ENCODE assay signal across 10 cellular contexts in the genomic region with DNA sequence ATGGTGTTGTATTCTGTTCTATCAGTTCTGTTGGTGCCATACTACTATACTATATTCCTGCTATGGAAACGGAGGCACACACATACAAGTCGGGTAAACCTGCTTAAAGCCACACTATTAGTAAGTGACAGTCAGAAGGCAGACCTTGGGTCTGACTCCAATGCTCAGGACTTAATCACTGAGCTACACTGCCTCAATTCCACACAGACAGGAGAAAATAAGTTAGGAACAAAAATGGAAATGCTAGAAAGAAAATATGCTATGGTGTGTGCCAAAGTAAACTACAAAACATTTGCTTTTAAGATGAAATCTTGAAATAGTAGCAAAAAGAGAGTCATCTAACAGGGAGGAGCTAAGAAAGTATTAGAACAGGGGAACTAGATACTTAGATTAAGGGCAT. TPM values are rescaled to one million over a fixed set of nuclear protein-coding genes. Genes with fewer than 3 reads are reported as not detected.
DNase-seq lines count a peak whose midpoint lies in the region; ATAC-seq and TF ChIP-seq lines count a peak whose summit lies in the region.
"Had no signal": no experiment of that assay in that cellular context is flagged by ENCODE, and none has a peak within 500 bp of the region (broad histone marks: within the 10 kb centered on the region; RNA-seq: fewer than 3 reads in every experiment).

No MANE protein-coding gene starts in this region.

- H3K4me3 ChIP-seq in osteoblast (ENCODE audit: insufficient read depth, low read length): no peak overlapping the region

- H3K27me3 Mint-ChIP-seq in activated B cell treated with CpG ODN at 0.5 μM for 24 hours (no peaks in the 10 kb centered on the region), T-helper 17 cell (peaks cover 15% of the 10 kb centered on the region)

- H3K4me3 Mint-ChIP-seq in activated B cell treated with CpG ODN at 0.5 μM for 24 hours (peak overlapping the region; percentile 68), T-helper 17 cell (no peak overlapping the region)

- no peaks in the 10 kb centered on the region for H4K20me1 ChIP-seq in osteoblast (ENCODE audit: insufficient read depth, low read length)

- peaks cover 32% of the 10 kb centered on the region for H3K4me1 ChIP-seq in osteoblast (ENCODE audit: insufficient read depth, low read length)

- H3K27ac Mint-ChIP-seq in activated B cell treated with CpG ODN at 0.5 μM for 24 hours (peak overlapping the region; percentile 82), T-helper 17 cell (no peak overlapping the region)

- H3K27ac ChIP-seq in osteoblast (ENCODE audit: low read depth, low read length): peak overlapping the region; percentile 75

- no peak for TF ChIP-seq CTCF in activated B cell treated with CpG ODN at 0.5 μM for 24 hours (IDR thresholded peaks at IDR 0.05)
- TF ChIP-seq CTCF in osteoblast (IDR thresholded peaks at IDR 0.05; ENCODE audit: extremely low read depth, low read depth, low read length): no peak

- H3K4me2 ChIP-seq in osteoblast (ENCODE audit: insufficient read depth, low read length): peak overlapping the region; percentile 47

- H3K9me3 Mint-ChIP-seq in activated B cell treated with CpG ODN at 0.5 μM for 24 hours: no peaks in the 10 kb centered on the region

- H3K4me1 Mint-ChIP-seq in activated B cell treated with CpG ODN at 0.5 μM for 24 hours (peaks cover 63% of the 10 kb centered on the region), T-helper 17 cell (peaks cover 8% of the 10 kb centered on the region)

- H3K9me3 ChIP-seq in osteoblast (ENCODE audit: low read depth, low read length) (no peaks in the 10 kb centered on the region), T-helper 17 cell (ENCODE audit: control insufficient read depth, low read length, poor library complexity, severe bottlenecking) (no peaks in the 10 kb centered on the region)

- H3K36me3 Mint-ChIP-seq in activated B cell treated with CpG ODN at 0.5 μM for 24 hours (ENCODE audit: low read depth) (no peaks in the 10 kb centered on the region), T-helper 17 cell (ENCODE audit: low read depth) (peaks cover 5% of the 10 kb centered on the region)

- H3K36me3 ChIP-seq in osteoblast (ENCODE audit: insufficient read depth, low read length): no peaks in the 10 kb centered on the region

- no peaks in the 10 kb centered on the region for H3K27me3 ChIP-seq in osteoblast (ENCODE audit: insufficient read depth, low read length)

- peak; percentile 18 for ATAC-seq in GM18519 (IDR thresholded peaks at IDR 0.05; ENCODE audit: low FRiP score, unreplicated experiment)
- ATAC-seq in HG02840 (IDR thresholded peaks at IDR 0.05; ENCODE audit: low FRiP score, unreplicated experiment): peak; percentile 16
- ATAC-seq in activated B cell treated with CpG ODN at 0.5 μM for 24 hours (ENCODE audit: low read depth): peak; percentile 18
- no peak for ATAC-seq in T-helper 17 cell

- no peak overlapping the region for H2AFZ ChIP-seq in osteoblast (ENCODE audit: low read length)

- DNase-seq in activated B cell treated with CpG ODN at 0.5 μM for 24 hours (no peak), osteoblast (ENCODE audit: insufficient read length, low spot score, missing footprints) (peak; percentile 66), amygdala (lab: John Stamatoyannopoulos, UW) (no peak), hippocampal formation (lab: John Stamatoyannopoulos, UW) (no peak), T-helper 17 cell (no peak)
- DNase-seq in stimulated activated CD4-positive, alpha-beta T cell treated with anti-CD3 and anti-CD28 coated beads, Interleukin-4, amount 100 ng/mL, for 1 hour: no peak
- DNase-seq: cortex of kidney, DND-41 had no signal

- CTCF ChIA-PET in activated B cell treated with CpG ODN at 0.5 μM for 24 hours (lab: Charles Lee): interaction anchor here (1.0 to 3.3 kb wide), 3 partner anchors 26 to 48 kb away, joined by 3 to 40 read pairs (median 3); a partner anchor contains a TSS

- intact Hi-C loops in activated B cell treated with CpG ODN at 0.5 μM for 24 hours (cut with micrococcal nuclease): loop anchor here (1.0 to 2.0 kb wide), 2 partner anchors 26 to 48 kb away; a partner anchor contains a TSS

- peaks cover 21% of the 10 kb centered on the region for H3K79me2 ChIP-seq in osteoblast (ENCODE audit: insufficient read depth, low read length)

- POLR2A ChIA-PET in activated B cell treated with CpG ODN at 0.5 μM for 24 hours (lab: Charles Lee): interaction anchor here (0.6 to 5.2 kb wide), 6 partner anchors 10 to 608 kb away, joined by 3 to 48 read pairs (median 7); a partner anchor contains a TSS

RNA-seq across cellular contexts. Expression of a gene that starts 48.1 kb away (rescaled TPM):
- total RNA-seq in activated B cell treated with CpG ODN at 0.5 μM for 24 hours (24.6 and 27.7 TPM in 2 replicates), osteoblast (130 and 160 TPM in 2 replicates), T-helper 17 cell (10 to 100 TPM in 1 of 2 donors, 1 to 10 TPM in 1; 9.1 to 12.4 TPM)
